ENCODE assay signal across 10 cellular contexts in the genomic region with DNA sequence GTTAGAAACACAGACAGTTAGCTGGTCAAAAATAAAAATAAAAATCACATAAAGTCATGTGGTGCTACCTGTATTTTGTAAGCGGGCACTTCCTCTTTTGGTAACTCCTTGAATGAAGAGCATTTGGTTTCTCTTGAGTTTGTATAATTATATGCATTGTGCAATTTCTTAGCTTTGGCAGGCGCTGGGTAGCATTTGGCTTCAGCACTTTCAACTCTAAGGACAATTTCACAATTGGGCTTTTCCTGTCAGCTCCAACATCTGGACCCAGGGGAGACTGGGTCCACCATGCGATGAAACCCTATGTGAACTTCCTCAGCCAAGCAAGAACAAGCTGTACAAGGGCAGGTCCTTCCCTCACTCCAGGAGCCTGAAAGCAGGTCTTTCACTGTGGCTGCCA.
A peak's percentile ranks its signal among the peaks of the same experiment; 100 is the strongest.
DNase-seq lines count a peak whose midpoint lies in the region; ATAC-seq and TF ChIP-seq lines count a peak whose summit lies in the region.
"Had no signal": no experiment of that assay in that cellular context is flagged by ENCODE, and none has a peak within 500 bp of the region (broad histone marks: within the 10 kb centered on the region; RNA-seq: fewer than 3 reads in every experiment).

No MANE protein-coding gene starts in this region.

- H3K9me3 ChIP-seq in mucosa of descending colon (no peaks in the 10 kb centered on the region), vagina (no peaks in the 10 kb centered on the region)

- ATAC-seq in mucosa of descending colon: peak; percentile 27
- no peak for ATAC-seq in HG03469 (IDR thresholded peaks at IDR 0.05; ENCODE audit: unreplicated experiment)

- H3K4me3 ChIP-seq in fibroblast of mammary gland (ENCODE audit: control insufficient read depth, low read depth, low read length) (no peak overlapping the region), mucosa of descending colon (no peak overlapping the region), vagina (no peak overlapping the region)
- H3K4me3 ChIP-seq: hepatocyte had no signal

- DNase-seq in NOMO-1 treated with DMSO at 0.1 percent for 48 hours (lab: John Stamatoyannopoulos, UW; ENCODE audit: unreplicated experiment) (peak; percentile 94), fibroblast of mammary gland (ENCODE audit: low read depth) (peak; percentile 56), mucosa of descending colon (peak in 1 of 3 donors; percentile 12), vagina (ENCODE audit: extremely low spot score in 2 of 2) (no peak), NCI-H69 (lab: John Stamatoyannopoulos, UW) (no peak), NCI-H1092 treated with DMSO at 0.1 percent for 48 hours (lab: John Stamatoyannopoulos, UW) (no peak)
- DNase-seq: Calu3; stimulated activated CD4-positive, alpha-beta T cell treated with anti-CD3 and anti-CD28 coated beads, Interleukin-4, amount 100 ng/mL, for 4 hours had no signal

- H3K27me3 ChIP-seq in vagina: no peaks in the 10 kb centered on the region
- H3K27me3 ChIP-seq: hepatocyte had no signal

- H3K36me3 ChIP-seq in mucosa of descending colon (ENCODE audit: low read depth) (no peaks in the 10 kb centered on the region), vagina (no peaks in the 10 kb centered on the region)

- no peaks in the 10 kb centered on the region for H3K4me1 ChIP-seq in mucosa of descending colon (ENCODE audit: low read depth)
- H3K4me1 ChIP-seq in vagina: peaks cover 30% of the 10 kb centered on the region

- intact Hi-C loops in mucosa of descending colon (cut with DNase I, micrococcal nuclease) (no loop called here), vagina (cut with DNase I) (no loop called here)

- TF ChIP-seq POLR2A in vagina (IDR thresholded peaks at IDR 0.05): no peak

- H3K27ac ChIP-seq in vagina: peak overlapping the region; percentile 65
- H3K27ac ChIP-seq: hepatocyte had no signal

- TF ChIP-seq CTCF in fibroblast of mammary gland (conservative IDR thresholded peaks at IDR 0.05; ENCODE audit: control insufficient read depth, insufficient read depth, low read depth, low read length) (no peak), mucosa of descending colon (IDR thresholded peaks at IDR 0.05) (no peak), vagina (IDR thresholded peaks at IDR 0.05) (no peak)

Comparison
In these comparisons a context has a peak if more than half of its experiments do, and no peak if none do; other contexts are left out.
1. DNase-seq: peak in NOMO-1 treated with DMSO at 0.1 percent for 48 hours (single experiment) and fibroblast of mammary gland (single experiment); none in vagina (0 of 2), NCI-H69 (single experiment) and NCI-H1092 treated with DMSO at 0.1 percent for 48 hours (single experiment).